Comparison of ENCODE assay signal across 29 cellular contexts in the genomic region with DNA sequence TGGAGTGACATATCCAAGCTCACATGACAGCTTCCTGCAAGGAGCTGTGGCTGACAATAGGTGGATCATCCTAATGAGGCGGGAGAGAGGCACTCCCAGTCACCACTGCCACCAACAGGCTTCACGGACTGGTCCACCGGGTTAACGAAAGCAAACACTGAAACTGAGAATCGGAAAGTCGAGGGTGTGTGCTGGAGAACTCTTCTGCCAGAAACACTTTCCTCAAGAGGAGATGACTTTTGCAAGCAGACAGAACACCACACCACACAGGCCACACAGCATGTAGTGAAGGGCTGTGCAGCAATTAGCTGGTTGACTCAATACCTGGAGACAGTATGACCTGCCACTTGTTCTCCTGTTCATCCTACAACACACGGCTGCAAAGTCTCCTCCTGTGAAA.
"Had no signal": no experiment of that assay in that cellular context is flagged by ENCODE, and none has a peak within 500 bp of the region (broad histone marks: within the 10 kb centered on the region; RNA-seq: fewer than 3 reads in every experiment).

No MANE protein-coding gene starts in this region.

- H3K4me3 Mint-ChIP-seq: activated B cell treated with CpG ODN at 0.5 μM for 24 hours; activated CD4-positive, alpha-beta T cell treated with anti-CD3 and anti-CD28 coated beads, Interleukin-2, amount 10 ng/mL, durations not matched to agents 24 days and 14 days; activated CD8-positive, alpha-beta memory T cell treated with anti-CD3 and anti-CD28 coated beads, Interleukin-2, amount 10 ng/mL, durations not matched to agents 7 days and 5 days; activated naive CD8-positive, alpha-beta T cell treated with anti-CD3 and anti-CD28 coated beads, Interleukin-2, amount 50 U/mL, for 24 hours; activated T-cell treated with anti-CD3 and anti-CD28 coated beads, Interleukin-2, amount 50 U/mL, for 24 hours; activated T-helper 1 cell treated with anti-CD3 and anti-CD28 coated beads, Interleukin-12 subunit alpha, Interleukin-12 subunit beta, Interleukin-2, Interleukin-4 antibody, amounts not matched to agents 30 ng/mL and 10 ng/mL and 1 ng/mL, durations not matched to agents 14 hours and 24 hours and 36 hours; T-helper 17 cell had no signal

- H3K9me3 ChIP-seq: ascending aorta, body of pancreas, Peyer's patch had no signal

- H3K4me3 ChIP-seq: ascending aorta, body of pancreas, Peyer's patch had no signal

- H3K27ac Mint-ChIP-seq: activated B cell treated with CpG ODN at 0.5 μM for 24 hours; activated CD4-positive, alpha-beta T cell treated with anti-CD3 and anti-CD28 coated beads, Interleukin-2, amount 10 ng/mL, durations not matched to agents 24 days and 14 days; activated CD8-positive, alpha-beta memory T cell treated with anti-CD3 and anti-CD28 coated beads, Interleukin-2, amount 10 ng/mL, durations not matched to agents 7 days and 5 days; activated naive CD4-positive, alpha-beta T cell treated with anti-CD3 and anti-CD28 coated beads, Interleukin-2, amount 50 U/mL, for 72 hours; activated naive CD8-positive, alpha-beta T cell treated with anti-CD3 and anti-CD28 coated beads, Interleukin-2, amount 50 U/mL, for 24 hours; activated T-cell treated with anti-CD3 and anti-CD28 coated beads, Interleukin-2, amount 50 U/mL, for 24 hours; activated T-helper 1 cell treated with anti-CD3 and anti-CD28 coated beads, Interleukin-12 subunit alpha, Interleukin-12 subunit beta, Interleukin-2, Interleukin-4 antibody, amounts not matched to agents 30 ng/mL and 10 ng/mL and 1 ng/mL, durations not matched to agents 14 hours and 24 hours and 36 hours; T-helper 17 cell had no signal

- H3K27me3 ChIP-seq: ascending aorta, body of pancreas, Peyer's patch had no signal

- DNase-seq: activated B cell treated with CpG ODN at 0.5 μM for 24 hours; activated CD4-positive, alpha-beta T cell treated with anti-CD3 and anti-CD28 coated beads for 1 hour; activated CD4-positive, alpha-beta T cell treated with anti-CD3 and anti-CD28 coated beads, Interleukin-2, amount 10 ng/mL, durations not matched to agents 24 days and 14 days; activated CD4-positive, alpha-beta T cell treated with anti-CD3 and anti-CD28 coated beads, Interleukin-2, amount 50 U/mL, for 48 hours; activated CD8-positive, alpha-beta memory T cell treated with anti-CD3 and anti-CD28 coated beads, Interleukin-2, amount 10 ng/mL, durations not matched to agents 7 days and 5 days; activated effector memory CD4-positive, alpha-beta T cell treated with Interleukin-2 at 50 U/mL for 16 hours; activated naive CD4-positive, alpha-beta T cell treated with Interleukin-2 at 50 U/mL for 16 hours; activated naive CD8-positive, alpha-beta T cell treated with anti-CD3 and anti-CD28 coated beads, Interleukin-2, amount 50 U/mL, for 24 hours; activated T-cell treated with anti-CD3 and anti-CD28 coated beads, Interleukin-2, amount 50 U/mL, for 24 hours; amniotic stem cell; body of pancreas; central memory CD4-positive, alpha-beta T cell; Kasumi-1; KBM-7; NCI-H1048; NCI-H146; NCI-H187 treated with DMSO at 0.1 percent for 48 hours; NCI-H2081 treated with DMSO at 0.1 percent for 48 hours; NCI-H446; NCI-H526; NCI-H82; NK-92 treated with Interleukin-12 subunit alpha and Interleukin-12 subunit beta, amount 100 ng/mL, for 24 hours; Peyer's patch; SHP77 treated with DMSO at 0.1 percent for 48 hours; T-helper 17 cell; T1000 had no signal

- H3K27me3 Mint-ChIP-seq: activated B cell treated with CpG ODN at 0.5 μM for 24 hours; activated CD4-positive, alpha-beta T cell treated with anti-CD3 and anti-CD28 coated beads, Interleukin-2, amount 10 ng/mL, durations not matched to agents 24 days and 14 days; activated CD8-positive, alpha-beta memory T cell treated with anti-CD3 and anti-CD28 coated beads, Interleukin-2, amount 10 ng/mL, durations not matched to agents 7 days and 5 days; activated naive CD8-positive, alpha-beta T cell treated with anti-CD3 and anti-CD28 coated beads, Interleukin-2, amount 50 U/mL, for 24 hours; activated T-cell treated with anti-CD3 and anti-CD28 coated beads, Interleukin-2, amount 50 U/mL, for 24 hours; T-helper 17 cell had no signal

- H3K9me3 Mint-ChIP-seq: activated B cell treated with CpG ODN at 0.5 μM for 24 hours; activated CD4-positive, alpha-beta T cell treated with anti-CD3 and anti-CD28 coated beads, Interleukin-2, amount 10 ng/mL, durations not matched to agents 24 days and 14 days; activated naive CD4-positive, alpha-beta T cell treated with anti-CD3 and anti-CD28 coated beads, Interleukin-2, amount 50 U/mL, for 72 hours; activated naive CD8-positive, alpha-beta T cell treated with anti-CD3 and anti-CD28 coated beads, Interleukin-2, amount 50 U/mL, for 24 hours; activated T-cell treated with anti-CD3 and anti-CD28 coated beads, Interleukin-2, amount 50 U/mL, for 24 hours; activated T-helper 1 cell treated with anti-CD3 and anti-CD28 coated beads, Interleukin-12 subunit alpha, Interleukin-12 subunit beta, Interleukin-2, Interleukin-4 antibody, amounts not matched to agents 30 ng/mL and 10 ng/mL and 1 ng/mL, durations not matched to agents 14 hours and 24 hours and 36 hours had no signal

- H3K36me3 ChIP-seq: ascending aorta, Peyer's patch had no signal

- H3K36me3 Mint-ChIP-seq: activated CD8-positive, alpha-beta memory T cell treated with anti-CD3 and anti-CD28 coated beads, Interleukin-2, amount 10 ng/mL, durations not matched to agents 7 days and 5 days; activated naive CD4-positive, alpha-beta T cell treated with anti-CD3 and anti-CD28 coated beads, Interleukin-2, amount 50 U/mL, for 72 hours had no signal

- H3K27ac ChIP-seq: ascending aorta, body of pancreas, Peyer's patch had no signal

- H3K4me1 ChIP-seq: ascending aorta, body of pancreas, Peyer's patch had no signal

- ATAC-seq: activated CD8-positive, alpha-beta memory T cell treated with anti-CD3 and anti-CD28 coated beads, Interleukin-2, amount 10 ng/mL, durations not matched to agents 7 days and 5 days; activated naive CD4-positive, alpha-beta T cell treated with anti-CD3 and anti-CD28 coated beads, Interleukin-2, amount 50 U/mL, for 72 hours; activated naive CD8-positive, alpha-beta T cell treated with anti-CD3 and anti-CD28 coated beads, Interleukin-2, amount 50 U/mL, for 24 hours; body of pancreas; T-helper 17 cell had no signal

- H3K4me1 Mint-ChIP-seq: activated CD4-positive, alpha-beta T cell treated with anti-CD3 and anti-CD28 coated beads, Interleukin-2, amount 10 ng/mL, durations not matched to agents 24 days and 14 days; activated CD8-positive, alpha-beta memory T cell treated with anti-CD3 and anti-CD28 coated beads, Interleukin-2, amount 10 ng/mL, durations not matched to agents 7 days and 5 days; activated naive CD8-positive, alpha-beta T cell treated with anti-CD3 and anti-CD28 coated beads, Interleukin-2, amount 50 U/mL, for 24 hours had no signal
